Comparison of ENCODE assay signal across 7 cellular contexts in the genomic region with DNA sequence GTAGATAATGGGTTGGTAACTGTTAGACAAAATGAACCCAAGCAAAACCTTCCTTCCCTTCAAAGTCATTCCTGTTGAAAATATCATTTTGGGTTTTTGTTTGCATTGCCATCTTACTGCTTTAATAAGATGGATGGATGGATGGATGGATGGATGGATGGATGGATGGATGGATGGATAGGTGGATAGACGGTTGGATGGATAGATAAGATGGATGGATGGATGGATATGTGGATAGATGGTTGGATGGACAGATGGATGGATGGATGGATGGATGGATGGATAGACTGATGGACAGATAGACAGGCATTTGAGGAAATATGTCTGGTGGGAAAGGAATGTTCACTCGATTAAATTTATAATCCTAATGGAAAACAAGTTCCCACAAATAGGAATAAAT.
"Had no signal": no experiment of that assay in that cellular context is flagged by ENCODE, and none has a peak within 500 bp of the region (broad histone marks: within the 10 kb centered on the region; RNA-seq: fewer than 3 reads in every experiment).

No MANE protein-coding gene starts in this region.

- H3K4me1 ChIP-seq: HAP-1 had no signal

- H3K9me3 Mint-ChIP-seq: GM23338, IgD-negative memory B cell had no signal

- H3K4me1 Mint-ChIP-seq: GM23338 had no signal

- H3K4me3 ChIP-seq: GM23338, HAP-1 had no signal

- H3K27ac ChIP-seq: KMS-11 had no signal

- ATAC-seq: GM23338, HCT116 had no signal

- H3K36me3 ChIP-seq: HAP-1 had no signal

- H3K27ac Mint-ChIP-seq: GM23338, IgD-negative memory B cell had no signal

- H3K4me2 ChIP-seq: GM23338, KMS-11 had no signal

- H3K9ac ChIP-seq: KMS-11 had no signal

- DNase-seq: H7, KBM-7 had no signal

- H2AFZ ChIP-seq: GM23338 had no signal

- H3K9me3 ChIP-seq: HAP-1 had no signal

- H3K27me3 Mint-ChIP-seq: IgD-negative memory B cell had no signal

- H3K4me3 Mint-ChIP-seq: GM23338, IgD-negative memory B cell had no signal
